26 cellular contexts compared by ENCODE assay signal in genomic region chr13:63541336-63541735, GRCh38.
"Had no signal": no experiment of that assay in that cellular context is flagged by ENCODE, and none has a peak within 500 bp of the region (broad histone marks: within the 10 kb centered on the region; RNA-seq: fewer than 3 reads in every experiment).

No MANE protein-coding gene starts in this region.

- H2AFZ ChIP-seq: hepatocyte had no signal

- H3K27ac Mint-ChIP-seq: naive B cell; nephron; progenitor cell of endocrine pancreas; stimulated activated effector memory CD8-positive, alpha-beta T cell treated with anti-CD3 and anti-CD28 coated beads, Interleukin-12 subunit alpha, Interleukin-12 subunit beta, amount 100 ng/mL, for 72 hours; stimulated activated naive CD8-positive, alpha-beta T cell treated with anti-CD3 and anti-CD28 coated beads, Interleukin-15, amount 100 ng/mL, for 72 hours had no signal

- H3K27ac ChIP-seq: colonic mucosa, esophagus squamous epithelium, hepatocyte, pancreas, testis, tibial nerve, upper lobe of right lung, vagina had no signal

- H3K4me2 ChIP-seq: hepatocyte had no signal

- H3K79me2 ChIP-seq: hepatocyte had no signal

- H3K4me1 ChIP-seq: colonic mucosa, esophagus squamous epithelium, pancreas, testis, tibial nerve, upper lobe of right lung, vagina had no signal

- H3K9me3 ChIP-seq: colonic mucosa, esophagus squamous epithelium, pancreas, testis, tibial nerve, upper lobe of right lung, vagina had no signal

- H3K36me3 Mint-ChIP-seq: naive B cell; stimulated activated effector memory CD8-positive, alpha-beta T cell treated with anti-CD3 and anti-CD28 coated beads, Interleukin-12 subunit alpha, Interleukin-12 subunit beta, amount 100 ng/mL, for 72 hours had no signal

- H3K4me1 Mint-ChIP-seq: naive B cell; nephron; stimulated activated effector memory CD8-positive, alpha-beta T cell treated with anti-CD3 and anti-CD28 coated beads, Interleukin-12 subunit alpha, Interleukin-12 subunit beta, amount 100 ng/mL, for 72 hours; stimulated activated naive CD8-positive, alpha-beta T cell treated with anti-CD3 and anti-CD28 coated beads, Interleukin-15, amount 100 ng/mL, for 72 hours had no signal

- H3K9me3 Mint-ChIP-seq: nephron had no signal

- H3K27me3 ChIP-seq: colonic mucosa, esophagus squamous epithelium, hepatocyte, pancreas, testis, tibial nerve, upper lobe of right lung, vagina had no signal

- H3K4me3 ChIP-seq: colonic mucosa, esophagus squamous epithelium, hepatocyte, lung, pancreas, testis, tibial nerve, upper lobe of right lung, vagina had no signal

- H3K4me3 Mint-ChIP-seq: naive B cell; nephron; stimulated activated effector memory CD8-positive, alpha-beta T cell treated with anti-CD3 and anti-CD28 coated beads, Interleukin-12 subunit alpha, Interleukin-12 subunit beta, amount 100 ng/mL, for 72 hours; stimulated activated naive CD8-positive, alpha-beta T cell treated with anti-CD3 and anti-CD28 coated beads, Interleukin-15, amount 100 ng/mL, for 72 hours had no signal

- H3K27me3 Mint-ChIP-seq: naive B cell; progenitor cell of endocrine pancreas; stimulated activated naive CD8-positive, alpha-beta T cell treated with anti-CD3 and anti-CD28 coated beads, Interleukin-15, amount 100 ng/mL, for 72 hours had no signal

- DNase-seq: colonic mucosa; dermis blood vessel endothelial cell; esophagus squamous epithelium; foreskin fibroblast; head of caudate nucleus; kidney; left cardiac atrium; left ventricle myocardium superior; mesenchymal stem cell; naive B cell; nucleus accumbens; pancreas; right cardiac atrium; small intestine; stimulated activated CD4-positive, alpha-beta T cell treated with anti-CD3 and anti-CD28 coated beads, Interleukin-2, amount 100 ng/mL, for 48 hours; stimulated activated CD8-positive, alpha-beta memory T cell treated with anti-CD3 and anti-CD28 coated beads, Interleukin-4, amount 100 ng/mL, for 48 hours; stimulated activated naive CD8-positive, alpha-beta T cell treated with anti-CD3 and anti-CD28 coated beads, Interleukin-15, amount 100 ng/mL, for 72 hours; testis; upper lobe of right lung had no signal

- H3K36me3 ChIP-seq: colonic mucosa, esophagus squamous epithelium, pancreas, tibial nerve, upper lobe of right lung, vagina had no signal
